11 cellular contexts compared by ENCODE assay signal in genomic region chr6:109867009-109867969, GRCh38.
DNase-seq lines count a peak whose midpoint lies in the region; ATAC-seq and TF ChIP-seq lines count a peak whose summit lies in the region.
"Had no signal": no experiment of that assay in that cellular context is flagged by ENCODE, and none has a peak within 500 bp of the region (broad histone marks: within the 10 kb centered on the region; RNA-seq: fewer than 3 reads in every experiment).

No MANE protein-coding gene starts in this region.

- CTCF ChIA-PET in OCI-LY7 (lab: Charles Lee; ENCODE audit: unreplicated experiment), result no interaction called here

- no peaks in the 10 kb centered on the region for H3K4me1 ChIP-seq in OCI-LY7 (ENCODE audit: insufficient read depth, low read length, poor library complexity, severe bottlenecking)

- peak; percentile 35 for DNase-seq in DMS79 treated with DMSO at 0.1 percent for 48 hours (lab: John Stamatoyannopoulos, UW)
- no peak for DNase-seq in DMS79 (lab: John Stamatoyannopoulos, UW)
- DNase-seq in left lobe of liver (ENCODE audit: low spot score), result no peak
- peak in 48 of 49 donors; percentile 8 to 86 (median 67) for DNase-seq in substantia nigra (lab: John Stamatoyannopoulos, UW)
- DNase-seq in OCI-LY7 (ENCODE audit: low spot score), result no peak
- no peak for DNase-seq in activated CD4-positive, CD25-positive, alpha-beta regulatory T cell treated with anti-CD3 and anti-CD28 coated beads, Interleukin-2, amount 50 U/mL, for 72 hours
- no peak for DNase-seq in dedifferentiated amniotic fluid mesenchymal stem cell (ENCODE audit: extremely low spot score)
- DNase-seq: 8988T, MV-4-11 had no signal

- no peak overlapping the region for H2AFZ ChIP-seq in OCI-LY7 (ENCODE audit: low read length)

- no peaks in the 10 kb centered on the region for H3K36me3 ChIP-seq in OCI-LY7 (ENCODE audit: insufficient read depth, low read length)

- ATAC-seq in left lobe of liver, result peak; percentile 69
- ATAC-seq: activated CD4-positive, CD25-positive, alpha-beta regulatory T cell treated with anti-CD3 and anti-CD28 coated beads, Interleukin-2, amount 50 U/mL, for 24 hours had no signal

- no peak for TF ChIP-seq CTCF in OCI-LY7 (conservative IDR thresholded peaks at IDR 0.05; ENCODE audit: low read length)

- POLR2A ChIA-PET in OCI-LY7 (lab: Charles Lee), result interaction anchor here (0.6 to 1.2 kb wide), 2 partner anchors 26 to 907 kb away, joined by 4 to 5 read pairs; no protein-coding TSS in a partner anchor

- intact Hi-C loops in OCI-LY7 (cut with micrococcal nuclease; ENCODE audit: unreplicated experiment), result no loop called here

- no peak overlapping the region for H3K4me2 ChIP-seq in OCI-LY7 (ENCODE audit: low read length)

- H4K20me1 ChIP-seq in OCI-LY7 (ENCODE audit: insufficient read depth, low read length), result no peaks in the 10 kb centered on the region

- H3K9me2 ChIP-seq in OCI-LY7 (ENCODE audit: insufficient read depth, low read length), result no peaks in the 10 kb centered on the region

- no peaks in the 10 kb centered on the region for H3K9me3 ChIP-seq in OCI-LY7 (ENCODE audit: low read length)

- H3K27ac ChIP-seq in cingulate gyrus (ENCODE audit: low read depth, low read length) (peak overlapping the region; percentile 58), substantia nigra (ENCODE audit: low read depth, low read length, poor library complexity, severe bottlenecking) (peak overlapping the region; percentile 56), OCI-LY7 (ENCODE audit: low read depth, low read length, poor library complexity, severe bottlenecking) (no peak overlapping the region)

- no TSS peak for BruUV-seq in OCI-LY7 (replicated peaks; lab: Mats Ljungman, UMichigan)

- no peak overlapping the region for H3K4me3 ChIP-seq in OCI-LY7 (ENCODE audit: low read depth, low read length, poor library complexity, severe bottlenecking)

- no peaks in the 10 kb centered on the region for H3K79me2 ChIP-seq in OCI-LY7 (ENCODE audit: insufficient read depth, low read depth, low read length)

Comparison
In these comparisons a context has a peak if more than half of its experiments do, and no peak if none do; other contexts are left out.
1. DNase-seq: peak in DMS79 treated with DMSO at 0.1 percent for 48 hours (single experiment) and substantia nigra (48 of 49); none in DMS79 (single experiment), left lobe of liver (single experiment), OCI-LY7 (single experiment), activated CD4-positive, CD25-positive, alpha-beta regulatory T cell treated with anti-CD3 and anti-CD28 coated beads, Interleukin-2, amount 50 U/mL, for 72 hours (single experiment) and dedifferentiated amniotic fluid mesenchymal stem cell (single experiment).